8 cellular contexts compared by ENCODE assay signal in genomic region chr11:31509412-31510345, GRCh38.
DNase-seq lines count a peak whose midpoint lies in the region; ATAC-seq and TF ChIP-seq lines count a peak whose summit lies in the region.

Gene ELP4 (plus strand): TSS chr11:31509767. CDS start chr11:31509785, 18 bp downstream.
Gene IMMP1L (minus strand): TSS chr11:31509622. CDS start chr11:31463276, 46,346 bp downstream.

- TF ChIP-seq POLR2A in GM19193 (IDR thresholded peaks at IDR 0.05; ENCODE audit: extremely low read depth, insufficient read depth, insufficient read length), result peak; percentile 88

- H3K4me3 ChIP-seq in choroid plexus epithelial cell (ENCODE audit: low read depth, low read length), result peak within 1 kb of the TSS; percentile 100

- no peak for TF ChIP-seq CTCF in choroid plexus epithelial cell (conservative IDR thresholded peaks at IDR 0.05; ENCODE audit: low read depth, low read length)

- peak; percentile 90 to 91 for DNase-seq in AML-193 (lab: John Stamatoyannopoulos, UW)
- DNase-seq in NCI-H510A treated with DMSO at 0.1 percent for 48 hours (lab: John Stamatoyannopoulos, UW), result peak; percentile 76
- peak; percentile 88 to 93 for DNase-seq in activated CD4-positive, alpha-beta T cell treated with anti-CD3 and anti-CD28 coated beads for 24 hours (ENCODE audit: low read depth in 2 of 2)
- peak; percentile 98 for DNase-seq in choroid plexus epithelial cell (ENCODE audit: low read depth)
- DNase-seq in kidney tubule cell (ENCODE audit: low spot score), result peak; percentile 97
- DNase-seq in stimulated activated CD4-positive, alpha-beta T cell treated with anti-CD3 and anti-CD28 coated beads, Interleukin-1b, Interleukin-23, amount 100 ng/mL, for 24 hours (ENCODE audit: low read depth in 4 of 4, low spot score in 1 of 4), result peak; percentile 83 to 92 (median 88)

- peak; percentile 100 for ATAC-seq in HG03439 (IDR thresholded peaks at IDR 0.05; ENCODE audit: unreplicated experiment)

Comparison
In these comparisons a context has a peak if more than half of its experiments do, and no peak if none do; other contexts are left out.
1. Peak in every context shown above with its lines: DNase-seq, ATAC-seq and H3K4me3 ChIP-seq.